ENCODE assay signal across 8 cellular contexts in genomic region chr6:30345852-30346251, GRCh38. TPM values are rescaled to one million over a fixed set of nuclear protein-coding genes. Genes with fewer than 3 reads are reported as not detected.
DNase-seq lines count a peak whose midpoint lies in the region; ATAC-seq and TF ChIP-seq lines count a peak whose summit lies in the region.

No MANE protein-coding gene starts in this region.

- no peaks in the 10 kb centered on the region; the same call in 1 of the 2 replicates for H3K4me1 ChIP-seq in SJCRH30

- no peak for TF ChIP-seq CTCF in fibroblast of mammary gland (conservative IDR thresholded peaks at IDR 0.05; ENCODE audit: control insufficient read depth, insufficient read depth, low read depth, low read length)
- no peak for TF ChIP-seq CTCF in retinal pigment epithelial cell (conservative IDR thresholded peaks at IDR 0.05; ENCODE audit: low read depth, low read length)

- no peak for DNase-seq in SJCRH30
- no peak for DNase-seq in fibroblast of mammary gland (ENCODE audit: low read depth)
- DNase-seq in retinal pigment epithelial cell (ENCODE audit: low read depth) = no peak
- DNase-seq in cortex of kidney (lab: John Stamatoyannopoulos, UW) = no peak
- DNase-seq in activated gamma-delta T cell (lab: John Stamatoyannopoulos, UW) = no peak

- H3K4me3 ChIP-seq in GM08714 (ENCODE audit: low read length) (peak overlapping the region; percentile 90), SJCRH30 (peak overlapping the region; percentile 99), fibroblast of mammary gland (ENCODE audit: control insufficient read depth, low read depth, low read length) (peak overlapping the region; percentile 90), retinal pigment epithelial cell (ENCODE audit: low read length) (peak overlapping the region; percentile 86)

- ATAC-seq in GM21528 (IDR thresholded peaks at IDR 0.05; ENCODE audit: low FRiP score, unreplicated experiment) (no peak), GM18868 (IDR thresholded peaks at IDR 0.05; ENCODE audit: unreplicated experiment) (no peak)

- no peak overlapping the region for H3K27ac ChIP-seq in SJCRH30

- peaks cover 5% of the 10 kb centered on the region; the same call in 1 of the 2 replicates for H3K36me3 ChIP-seq in SJCRH30

- H3K9me3 ChIP-seq in SJCRH30 (replicated peaks) = no peaks in the 10 kb centered on the region

- H3K27me3 ChIP-seq in SJCRH30 = no peaks in the 10 kb centered on the region; the same call in 1 of the 2 replicates

RNA-seq across cellular contexts. Expression of gene RPP21, which starts 0.9 kb away (rescaled TPM):
- 38.0 and 52.4 TPM in 2 replicates for total RNA-seq in SJCRH30 (2014; rRNA removed; shearing (Covaris generic))

RNA-seq across cellular contexts. Expression of gene TRIM39, which starts 19.1 kb away (rescaled TPM):
- 5.9 and 8.7 TPM in 2 replicates for total RNA-seq in SJCRH30 (2014; rRNA removed; shearing (Covaris generic))
